In the genomic region with DNA sequence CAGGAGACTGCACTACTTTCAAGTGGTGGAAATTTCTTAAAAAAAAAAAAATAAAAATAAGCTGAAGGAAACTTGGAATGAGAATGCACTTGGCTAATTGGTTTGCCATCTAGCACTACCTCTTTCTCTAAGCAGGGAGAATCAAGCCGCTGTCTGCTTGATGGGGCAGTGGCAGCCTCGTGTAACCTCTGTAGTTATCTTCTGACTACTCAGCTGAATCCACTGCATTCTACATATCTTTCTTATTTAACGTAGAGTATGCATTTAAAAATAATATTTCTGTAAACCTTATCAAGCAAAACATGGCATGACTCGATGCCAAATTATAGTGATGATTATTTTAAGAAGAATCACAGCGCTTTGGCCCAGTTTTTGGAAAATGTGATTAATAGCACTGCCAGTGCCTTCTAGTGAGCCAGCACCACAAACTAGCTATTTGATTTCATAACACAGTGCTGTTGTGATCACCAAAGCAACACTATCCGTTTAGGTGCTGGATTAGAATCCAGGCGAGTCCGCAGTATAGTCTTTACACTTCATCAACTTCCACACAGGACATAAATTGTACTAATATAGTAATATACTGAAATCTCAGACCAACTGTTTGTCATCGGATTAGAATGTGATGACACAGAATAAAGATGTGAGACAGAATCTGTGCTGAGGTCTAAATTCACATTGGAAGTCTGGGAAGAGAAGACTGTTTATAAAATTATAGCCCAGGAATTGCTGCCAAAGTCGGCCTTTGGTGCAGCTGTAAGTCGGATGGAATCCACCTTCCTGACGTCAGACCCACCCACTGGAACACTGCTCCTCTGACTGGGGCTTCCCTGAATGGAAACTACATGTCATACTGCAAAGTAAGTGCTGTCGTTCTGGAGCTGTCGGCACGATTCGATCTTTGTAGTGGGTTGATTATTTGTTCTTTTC, we compare ENCODE assay signal across 9 cellular contexts.
DNase-seq lines count a peak whose midpoint lies in the region; ATAC-seq and TF ChIP-seq lines count a peak whose summit lies in the region.
"Had no signal": no experiment of that assay in that cellular context is flagged by ENCODE, and none has a peak within 500 bp of the region (broad histone marks: within the 10 kb centered on the region; RNA-seq: fewer than 3 reads in every experiment).

No MANE protein-coding gene starts in this region.

- H3K4me1 ChIP-seq in Panc1 (ENCODE audit: control insufficient read depth, insufficient read depth, low read length) = no peaks in the 10 kb centered on the region
- H3K4me1 ChIP-seq in esophagus squamous epithelium = peaks cover 0 to 25% (median 3%) of the 10 kb centered on the region in 3 donors
- peaks cover 0 to 3% of the 10 kb centered on the region in 2 donors for H3K4me1 ChIP-seq in muscle layer of duodenum (ENCODE audit: control insufficient read depth in 1 of 2, insufficient read depth in 2 of 2, low read length in 2 of 2)

- H3K9me3 ChIP-seq in AG04450 (ENCODE audit: control insufficient read depth, insufficient read depth, low read length) (no peaks in the 10 kb centered on the region), Panc1 (ENCODE audit: control insufficient read depth, insufficient read depth, low read depth, low read length) (no peaks in the 10 kb centered on the region), esophagus squamous epithelium (no peaks in the 10 kb centered on the region), muscle layer of duodenum (ENCODE audit: control insufficient read depth in 1 of 2, low read length in 2 of 2) (no peaks in the 10 kb centered on the region)

- peak overlapping the region; percentile 97 for H3K27ac ChIP-seq in AG04450 (ENCODE audit: low read depth, low read length)
- H3K27ac ChIP-seq in Panc1 (ENCODE audit: low read length) = no peak overlapping the region
- peak overlapping the region; percentile 57 to 85 (median 74) for H3K27ac ChIP-seq in esophagus squamous epithelium
- H3K27ac ChIP-seq in muscle layer of duodenum (ENCODE audit: low read length) = peak overlapping the region; percentile 89

- H3K4me3 ChIP-seq in AG04450 (ENCODE audit: low read depth, low read length) (peak overlapping the region; percentile 39), Panc1 (ENCODE audit: low read depth in 2 of 2, low read length in 2 of 2) (no peak overlapping the region), esophagus squamous epithelium (peak overlapping the region in 1 of 4 donors; percentile 21), muscle layer of duodenum (ENCODE audit: low read depth in 1 of 2, low read length in 2 of 2) (peak overlapping the region in 1 of 2 donors; percentile 12)

- BruUV-seq in Panc1 (replicated peaks; lab: Mats Ljungman, UMichigan) = no TSS peak

- TF ChIP-seq CTCF in AG04450 (IDR thresholded peaks at IDR 0.05; ENCODE audit: low read depth, low read length) (no peak), Panc1 (IDR thresholded peaks at IDR 0.05) (no peak), esophagus squamous epithelium (IDR thresholded peaks at IDR 0.05) (no peak)

- H3K27me3 ChIP-seq in AG04450 (ENCODE audit: control insufficient read depth, insufficient read depth, low read length) = no peaks in the 10 kb centered on the region
- H3K27me3 ChIP-seq in Panc1 (ENCODE audit: control insufficient read depth, insufficient read depth, low read length) = no peaks in the 10 kb centered on the region
- no peaks in the 10 kb centered on the region for H3K27me3 ChIP-seq in esophagus squamous epithelium
- no peaks in the 10 kb centered on the region for H3K27me3 ChIP-seq in muscle layer of duodenum (ENCODE audit: low read depth, low read length)

- no peak for TF ChIP-seq POLR2A in esophagus squamous epithelium (IDR thresholded peaks at IDR 0.05)

- WGBS in esophagus squamous epithelium, 2 donors = 54 to 70% methylated on average over 16 of the region's 16 CpGs

- ATAC-seq in Panc1 (no peak), GM19397 (IDR thresholded peaks at IDR 0.05; ENCODE audit: unreplicated experiment) (no peak), HG02763 (IDR thresholded peaks at IDR 0.05; ENCODE audit: unreplicated experiment) (no peak)

- H3K36me3 ChIP-seq in Panc1 (ENCODE audit: control insufficient read depth, insufficient read depth, low read length) (no peaks in the 10 kb centered on the region), esophagus squamous epithelium (no peaks in the 10 kb centered on the region), muscle layer of duodenum (ENCODE audit: control insufficient read depth in 1 of 2, insufficient read depth in 2 of 2, low read length in 2 of 2) (peaks cover 0 to 11% of the 10 kb centered on the region in 2 donors)

- POLR2A ChIA-PET in AG04450 (lab: Yijun Ruan, JAX) = interaction anchor here (0.5 to 1.7 kb wide), 4 partner anchors 30 to 827 kb away, joined by 3 to 8 read pairs (median 4); no protein-coding TSS in a partner anchor
- POLR2A ChIA-PET in Panc1 (lab: Charles Lee) = interaction anchor here (0.5 kb wide), 1 partner anchor 748 kb away, joined by 10 read pairs; no protein-coding TSS in a partner anchor

- in situ Hi-C loops in Panc1 (cut with HindIII; ENCODE audit: low pct_unique_long_range_greater_than_20kb, low sequenced_read_pairs) = no loop called here

- CTCF ChIA-PET in AG04450 (lab: Charles Lee) = interaction anchor here (0.6 to 1.4 kb wide), 4 partner anchors 11 to 793 kb away, joined by 3 to 9 read pairs (median 4); no protein-coding TSS in a partner anchor
- CTCF ChIA-PET in Panc1 (lab: Charles Lee) = no interaction called here

- DNase-seq in AG04450 (ENCODE audit: low read depth, low spot score) (peak; percentile 100), Panc1 (ENCODE audit: low read depth, low spot score) (peak; percentile 89), esophagus squamous epithelium (lab: John Stamatoyannopoulos, UW) (no peak), NCI-H82 treated with DMSO at 0.1 percent for 48 hours (lab: John Stamatoyannopoulos, UW; ENCODE audit: unreplicated experiment) (no peak), amygdala (lab: John Stamatoyannopoulos, UW) (no peak)
- DNase-seq: activated T-cell treated with anti-CD3 and anti-CD28 coated beads for 4 hours had no signal

- intact Hi-C loops in Panc1 (cut with micrococcal nuclease; ENCODE audit: unreplicated experiment) (no loop called here), esophagus squamous epithelium (cut with DNase I) (no loop called here)

Comparison
In these comparisons a context has a peak if more than half of its experiments do, and no peak if none do; other contexts are left out.
1. DNase-seq: peak in AG04450 (single experiment) and Panc1 (single experiment); none in esophagus squamous epithelium (single experiment), NCI-H82 treated with DMSO at 0.1 percent for 48 hours (single experiment) and amygdala (0 of 56).